In the genomic region with DNA sequence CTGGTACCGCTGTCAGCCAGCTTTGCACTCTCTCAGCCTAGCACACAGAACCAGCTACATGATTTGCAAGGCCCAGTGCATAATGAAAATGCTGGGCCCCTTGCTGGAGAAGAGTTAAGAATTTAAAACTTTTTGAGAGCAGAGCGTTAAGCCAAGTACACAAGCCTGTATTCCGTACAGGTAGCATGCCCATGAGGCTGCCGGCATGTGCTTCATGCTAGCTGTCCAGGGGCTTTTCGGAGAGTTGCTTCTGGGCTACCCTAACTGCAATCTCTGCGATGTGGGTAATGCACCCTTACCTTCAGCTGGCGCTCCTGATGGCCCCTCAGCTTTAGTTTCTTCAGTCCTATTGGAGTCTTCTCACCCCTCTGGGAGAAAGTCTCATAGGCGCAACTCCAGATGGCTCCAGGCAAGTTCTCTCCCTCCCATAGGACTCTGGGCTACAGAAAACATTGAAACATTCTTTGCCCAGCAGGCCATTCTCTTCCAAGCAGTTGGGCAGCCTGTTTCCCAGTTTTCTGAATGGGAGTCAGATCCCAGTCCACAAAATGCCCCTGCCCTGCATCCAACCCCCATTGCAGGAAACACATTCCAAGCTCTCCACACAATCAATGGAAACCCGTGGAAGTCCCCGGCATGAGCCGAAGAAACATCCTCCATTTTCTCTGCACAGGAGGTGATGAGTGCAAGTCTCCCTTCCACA, we compare ENCODE assay signal across 19 cellular contexts. TPM values are rescaled to one million over a fixed set of nuclear protein-coding genes. Genes with fewer than 3 reads are reported as not detected.
DNase-seq lines count a peak whose midpoint lies in the region; ATAC-seq, FAIRE-seq and TF ChIP-seq lines count a peak whose summit lies in the region.
"Had no signal": no experiment of that assay in that cellular context is flagged by ENCODE, and none has a peak within 500 bp of the region (broad histone marks: within the 10 kb centered on the region; RNA-seq: fewer than 3 reads in every experiment).

No MANE protein-coding gene starts in this region.

- H3F3A ChIP-seq in GM23338 (replicated peaks; ENCODE audit: low read depth), result no peaks in the 10 kb centered on the region

- no peak for TF ChIP-seq POLR2A in GM12878 (IDR thresholded peaks at IDR 0.05; ENCODE audit: low read depth, low read length)

- peaks cover 22% of the 10 kb centered on the region for H3K4me1 Mint-ChIP-seq in GM23338
- H3K4me1 Mint-ChIP-seq in stimulated activated naive B cell treated with anti-CD40 and anti-IgM and Interleukin-4, amounts not matched to agents 10 μg/mL and 1 μg/mL and 100 μg/mL, for 72 hours, result peaks cover 4 to 5% of the 10 kb centered on the region in 2 donors

- WGBS in GM12878 (ENCODE audit: insufficient coverage, insufficient replicate concordance, low lambda C conversion rate, missing lambda C conversion rate), result 72% methylated on average over 11 of the region's 11 CpGs

- H3K4me2 ChIP-seq in GM23338 (no peak overlapping the region), GM12878 (ENCODE audit: control insufficient read depth, insufficient read depth) (no peak overlapping the region)

- DNase-seq in GM23338 (ENCODE audit: low spot score), result peak; percentile 47
- DNase-seq in GM12878 (ENCODE audit: low read depth, low spot score), result no peak
- DNase-seq in iPS-NIHi7 (ENCODE audit: extremely low spot score), result peak; percentile 26
- no peak for DNase-seq in stimulated activated naive B cell treated with anti-CD40 and anti-IgM and Interleukin-4, amounts not matched to agents 10 μg/mL and 1 μg/mL and 100 μg/mL, for 72 hours
- no peak for DNase-seq in activated CD4-positive, CD25-positive, alpha-beta regulatory T cell treated with anti-CD3 and anti-CD28 coated beads, Interleukin-2, amount 50 U/mL, for 72 hours
- no peak for DNase-seq in foreskin melanocyte
- DNase-seq: GDM1, GM23248, Kasumi-1, NCI-H1694 treated with DMSO at 0.1 percent for 48 hours, NCI-H2081 treated with DMSO at 0.1 percent for 48 hours, NCI-H446, NCI-H526, OCI-M1 had no signal

- in situ Hi-C loops in GM12878 (cut with MboI), result no loop called here

- H3K27me3 Mint-ChIP-seq in GM23338 (ENCODE audit: insufficient read depth, low read depth, poor library complexity), result peaks cover 6% of the 10 kb centered on the region
- peaks cover 24 to 33% of the 10 kb centered on the region in 2 donors for H3K27me3 Mint-ChIP-seq in stimulated activated naive B cell treated with anti-CD40 and anti-IgM and Interleukin-4, amounts not matched to agents 10 μg/mL and 1 μg/mL and 100 μg/mL, for 72 hours

- ATAC-seq in GM23338, result peak; percentile 62
- no peak for ATAC-seq in GM12878
- no peak for ATAC-seq in stimulated activated naive B cell treated with anti-CD40 and anti-IgM and Interleukin-4, amounts not matched to agents 10 μg/mL and 1 μg/mL and 100 μg/mL, for 72 hours (replicated peaks)
- ATAC-seq in HG03039 (IDR thresholded peaks at IDR 0.05; ENCODE audit: unreplicated experiment), result no peak

- POLR2A ChIA-PET in GM12878 (lab: Charles Lee), result no interaction called here

- H3K4me1 ChIP-seq in GM23338 (ENCODE audit: insufficient read depth) (0 out of 2 replicates have a peak, but pooled peaks cover 13% of the 10 kb centered on the region), GM12878 (ENCODE audit: control insufficient read depth, insufficient read depth, low read length) (0 out of 2 replicates have a peak, but pooled peaks cover 7% of the 10 kb centered on the region)

- TF ChIP-seq CTCF in GM23338 (conservative IDR thresholded peaks at IDR 0.05; ENCODE audit: low read depth in 2 of 2) (no peak), GM12878 (IDR thresholded peaks at IDR 0.05 in 2 of 3, conservative IDR thresholded peaks at IDR 0.05 in 1 of 3; ENCODE audit: control insufficient read depth in 2 of 3, extremely low read depth in 1 of 3, insufficient read depth in 1 of 3, low read depth in 3 of 3, low read length in 3 of 3) (no peak)

- H3K36me3 ChIP-seq in GM23338 (ENCODE audit: insufficient read depth) (no peaks in the 10 kb centered on the region), GM12878 (ENCODE audit: control insufficient read depth in 2 of 2, insufficient read depth in 2 of 2, low read length in 1 of 2) (no peaks in the 10 kb centered on the region)

- BruUV-seq in GM12878 (replicated peaks; lab: Mats Ljungman, UMichigan), result no TSS peak

- intact Hi-C loops in GM12878 (cut with micrococcal nuclease; ENCODE audit: unreplicated experiment), result no loop called here

- H3K27ac Mint-ChIP-seq in GM23338, result no peak overlapping the region
- H3K27ac Mint-ChIP-seq in stimulated activated naive B cell treated with anti-CD40 and anti-IgM and Interleukin-4, amounts not matched to agents 10 μg/mL and 1 μg/mL and 100 μg/mL, for 72 hours, result peak overlapping the region; percentile 11
- H3K27ac Mint-ChIP-seq: B cell, CD14-positive monocyte had no signal

- H2AFZ ChIP-seq in GM23338, result peak overlapping the region; percentile 61; the same call in 1 of the 2 replicates
- no peak overlapping the region for H2AFZ ChIP-seq in GM12878 (ENCODE audit: control insufficient read depth, low read depth, low read length)
- H2AFZ ChIP-seq: GM23248 had no signal

- H3K9me2 ChIP-seq in GM23338 (ENCODE audit: insufficient read depth), result no peaks in the 10 kb centered on the region

- no peak overlapping the region for H3K27ac ChIP-seq in GM23338 (ENCODE audit: low read depth)
- H3K27ac ChIP-seq in GM12878 (ENCODE audit: control insufficient read depth, insufficient read depth), result no peak overlapping the region
- H3K27ac ChIP-seq: GM23248, SJSA1 had no signal

- H3K27me3 ChIP-seq in GM23338 (ENCODE audit: insufficient read depth), result no peaks in the 10 kb centered on the region
- H3K27me3 ChIP-seq in GM12878 (replicated peaks in 1 of 2; ENCODE audit: control insufficient read depth in 2 of 2, insufficient read depth in 2 of 2, low read length in 1 of 2), result no peaks in the 10 kb centered on the region; a peak in 1 of 4 replicates
- H3K27me3 ChIP-seq: SJSA1 had no signal

- CTCF ChIA-PET in GM12878 (lab: Yijun Ruan, JAX), result no interaction called here

- H3K9me3 ChIP-seq in GM12878 (replicated peaks; ENCODE audit: control insufficient read depth, insufficient read depth, low read length), result no peaks in the 10 kb centered on the region
- H3K9me3 ChIP-seq: SJSA1 had no signal

- SMC1A ChIA-PET in GM12878 (lab: Charles Lee; ENCODE audit: uncharacterized antibody, unreplicated experiment), result interaction anchor here (1.0 to 1.4 kb wide), 4 partner anchors 10 to 513 kb away, joined by 3 read pairs; no protein-coding TSS in a partner anchor

- H3K4me3 Mint-ChIP-seq in GM23338, result no peak overlapping the region
- no peak overlapping the region for H3K4me3 Mint-ChIP-seq in stimulated activated naive B cell treated with anti-CD40 and anti-IgM and Interleukin-4, amounts not matched to agents 10 μg/mL and 1 μg/mL and 100 μg/mL, for 72 hours
- H3K4me3 Mint-ChIP-seq: B cell, CD14-positive monocyte had no signal

- H3K4me3 ChIP-seq in GM23338 (no peak overlapping the region), GM12878 (no peak overlapping the region)
- H3K4me3 ChIP-seq: GM23248, SJSA1 had no signal

- no peaks in the 10 kb centered on the region for H4K20me1 ChIP-seq in GM23338 (replicated peaks; ENCODE audit: insufficient read depth)
- no peaks in the 10 kb centered on the region for H4K20me1 ChIP-seq in GM12878 (ENCODE audit: control insufficient read depth, insufficient read depth)

- no peak for FAIRE-seq in GM12878 (lab: Jason Lieb, UNC)
- FAIRE-seq: RCC 7860 had no signal

- TF ChIP-seq RAD21 in GM12878 (IDR thresholded peaks at IDR 0.05; ENCODE audit: insufficient read depth, low read depth, low read length), result no peak

- no peaks in the 10 kb centered on the region for H3K79me2 ChIP-seq in GM23338 (replicated peaks; ENCODE audit: insufficient read depth)
- no peaks in the 10 kb centered on the region for H3K79me2 ChIP-seq in GM12878 (ENCODE audit: control insufficient read depth, insufficient read depth, low read length)

- RAD21 ChIA-PET in GM12878 (lab: Charles Lee; ENCODE audit: unreplicated experiment), result no interaction called here

- H3K36me3 Mint-ChIP-seq in GM23338 (ENCODE audit: low read depth), result no peaks in the 10 kb centered on the region; the same call in 2 of the 3 replicates
- H3K36me3 Mint-ChIP-seq in stimulated activated naive B cell treated with anti-CD40 and anti-IgM and Interleukin-4, amounts not matched to agents 10 μg/mL and 1 μg/mL and 100 μg/mL, for 72 hours, result no peaks in the 10 kb centered on the region

- no peaks in the 10 kb centered on the region for H3K9me3 Mint-ChIP-seq in GM23338
- no peaks in the 10 kb centered on the region for H3K9me3 Mint-ChIP-seq in stimulated activated naive B cell treated with anti-CD40 and anti-IgM and Interleukin-4, amounts not matched to agents 10 μg/mL and 1 μg/mL and 100 μg/mL, for 72 hours

- H3K9ac ChIP-seq in GM12878 (ENCODE audit: control insufficient read depth, insufficient read depth, low read length), result no peak overlapping the region
- H3K9ac ChIP-seq: GM23248 had no signal

- TF ChIP-seq EP300 in GM12878 (IDR thresholded peaks at IDR 0.05; ENCODE audit: borderline replicate concordance in 1 of 2, control insufficient read depth in 1 of 2, low read depth in 2 of 2, low read length in 2 of 2), result no peak

TF ChIP-seq in GM23338, 12 proteins besides CTCF, POLR2A, EP300 and RAD21 (continues in another document):
- no peak for TF ChIP-seq EZH2phosphoT487 (IDR thresholded peaks at IDR 0.05; ENCODE audit: unreplicated experiment)

TF ChIP-seq in GM12878, 131 proteins besides CTCF, POLR2A, EP300 and RAD21:
- TF ChIP-seq NBN (IDR thresholded peaks at IDR 0.05) (no peak), ZZZ3 (IDR thresholded peaks at IDR 0.05; ENCODE audit: control insufficient read depth, insufficient read length, low read depth) (peak; percentile 7)
TF ChIP-seq in GM12878: peak in this region for 1.

RNA-seq across cellular contexts. Expression of a gene that starts 5.7 kb away (rescaled TPM):
- 18.5 and 22.6 TPM in 2 replicates for total RNA-seq in GM23338 (2014; rRNA removed; shearing (Covaris generic))
- 4.5 and 5.9 TPM in 2 replicates for polyA plus RNA-seq in GM23338 (2016; fragmentation: Nextera tagmentation; extraction: Ambion mirVana)
- 2.0 and 2.6 TPM in 2 replicates for total RNA-seq in GM12878 (2013; cell fraction: nucleolus; rRNA removed)
- total RNA-seq in GM12878 (2014; rRNA removed), result 0.11 and 0.34 TPM in 2 replicates
- total RNA-seq in GM12878 (2014; rRNA removed; fragmentation: Illumina TruSeq; extraction: Trizol), result 0.27 and 0.32 TPM in 2 replicates
- total RNA-seq in GM12878 (2021), result 0.27 and 0.44 TPM in 2 replicates
- polyA plus RNA-seq in GM12878 (2011; ENCODE audit: low read depth), result 2.1 TPM
- 0.48 and 0.63 TPM in 2 replicates for polyA plus RNA-seq in GM12878 (2011; rRNA removed)
- polyA plus RNA-seq in GM12878 (2011; cell fraction: cytosol; rRNA removed), result 0.16 and 0.17 TPM in 2 replicates
- polyA plus RNA-seq in GM12878 (2011; cell fraction: nucleus; rRNA removed), result 0.61 and 0.70 TPM in 2 replicates
- 2.5 and 4.6 TPM in 2 replicates for polyA plus RNA-seq in GM12878 (2012)
- 0.10 and 0.56 TPM in 2 replicates for polyA plus RNA-seq in GM12878 (2014; fragmentation: Illumina TruSeq; extraction: Trizol)
- polyA plus RNA-seq in GM12878 (2014; fragmentation: Nextera tagmentation; extraction: Ambion mirVana), result under 1 TPM; 0.03 to 0.04 TPM
- 0.05 and 0.09 TPM in 2 replicates for polyA plus RNA-seq in GM12878 (2014; rRNA removed)
- under 1 TPM; 0.09 to 0.11 TPM for polyA plus RNA-seq in GM12878 (2016; fragmentation: Nextera tagmentation; extraction: Ambion mirVana)
- polyA minus RNA-seq in GM12878 (2011; rRNA and poly(A)+ RNA removed), result 0.98 and 1.0 TPM in 2 replicates
- 0.21 TPM in 1 of 2 replicates, not detected in the other for polyA minus RNA-seq in GM12878 (2011; cell fraction: cytosol; rRNA and poly(A)+ RNA removed)
- 0.73 and 0.86 TPM in 2 replicates for polyA minus RNA-seq in GM12878 (2011; cell fraction: nucleus; rRNA and poly(A)+ RNA removed)

Comparison
In these comparisons a context has a peak if more than half of its experiments do, and no peak if none do; other contexts are left out.
1. DNase-seq: peak in GM23338 (single experiment) and iPS-NIHi7 (single experiment); none in GM12878 (single experiment), stimulated activated naive B cell treated with anti-CD40 and anti-IgM and Interleukin-4, amounts not matched to agents 10 μg/mL and 1 μg/mL and 100 μg/mL, for 72 hours (single experiment), activated CD4-positive, CD25-positive, alpha-beta regulatory T cell treated with anti-CD3 and anti-CD28 coated beads, Interleukin-2, amount 50 U/mL, for 72 hours (single experiment) and foreskin melanocyte (single experiment).